In the genomic region with DNA sequence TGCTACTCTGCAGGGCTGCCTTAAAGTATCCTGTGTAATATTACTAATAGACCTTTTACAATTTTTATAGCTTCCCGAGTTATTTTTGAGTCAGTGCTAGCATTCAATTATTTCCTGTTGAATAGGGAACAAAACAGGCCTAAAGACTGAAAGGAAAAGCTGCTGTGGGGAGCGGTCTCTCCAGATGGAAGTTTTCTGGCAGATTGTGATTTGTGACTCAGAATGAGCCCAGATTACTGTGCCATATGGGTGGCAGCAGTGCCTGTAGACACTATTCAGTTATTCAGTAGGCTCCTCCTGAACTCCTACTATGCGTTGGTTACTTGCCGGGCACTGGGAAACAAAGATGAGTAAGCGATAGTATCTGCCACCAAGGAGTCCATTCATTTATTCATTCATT, we compare ENCODE assay signal across 22 cellular contexts.
A peak's percentile ranks its signal among the peaks of the same experiment; 100 is the strongest.
DNase-seq lines count a peak whose midpoint lies in the region; ATAC-seq, FAIRE-seq and TF ChIP-seq lines count a peak whose summit lies in the region.
"Had no signal": no experiment of that assay in that cellular context is flagged by ENCODE, and none has a peak within 500 bp of the region (broad histone marks: within the 10 kb centered on the region; RNA-seq: fewer than 3 reads in every experiment).

No MANE protein-coding gene starts in this region.

- H3K4me3 Mint-ChIP-seq in osteocyte (ENCODE audit: unreplicated experiment): no peak overlapping the region
- H3K4me3 Mint-ChIP-seq: activated B cell treated with CpG ODN at 0.5 μM for 24 hours; activated T-helper 17 cell treated with anti-CD3 and anti-CD28 coated beads, Interleukin-2, amount 50 U/mL, for 72 hours; central memory CD8-positive, alpha-beta T cell; T-helper 1 cell treated with Interleukin-12 subunit alpha and Interleukin-12 subunit beta and Interleukin-4 antibody, amounts not matched to agents 30 μg/mL and 1 μg/mL, for 36 hours had no signal

- H3K27me3 Mint-ChIP-seq in osteocyte (ENCODE audit: unreplicated experiment): no peaks in the 10 kb centered on the region
- H3K27me3 Mint-ChIP-seq: activated B cell treated with CpG ODN at 0.5 μM for 24 hours; activated T-helper 17 cell treated with anti-CD3 and anti-CD28 coated beads, Interleukin-2, amount 50 U/mL, for 72 hours; central memory CD8-positive, alpha-beta T cell had no signal

- peaks cover 10% of the 10 kb centered on the region for H3K9me3 Mint-ChIP-seq in osteocyte (ENCODE audit: unreplicated experiment)
- H3K9me3 Mint-ChIP-seq: activated T-helper 17 cell treated with anti-CD3 and anti-CD28 coated beads, Interleukin-2, amount 50 U/mL, for 72 hours; central memory CD8-positive, alpha-beta T cell; T-helper 1 cell treated with Interleukin-12 subunit alpha and Interleukin-12 subunit beta and Interleukin-4 antibody, amounts not matched to agents 30 μg/mL and 1 μg/mL, for 36 hours had no signal

- no TSS peak for BruUV-seq in endothelial cell of umbilical vein (replicated peaks; lab: Mats Ljungman, UMichigan)

- peak overlapping the region; percentile 70 for H3K4me2 ChIP-seq in endothelial cell of umbilical vein (ENCODE audit: insufficient read depth, low read length)

- TF ChIP-seq POLR2A in endothelial cell of umbilical vein (IDR thresholded peaks at IDR 0.05; ENCODE audit: low read depth, low read length): peak; percentile 25
- no peak for TF ChIP-seq POLR2A in GM12891 (IDR thresholded peaks at IDR 0.05; ENCODE audit: low read depth, low read length)

- H3K36me3 ChIP-seq in endothelial cell of umbilical vein (ENCODE audit: control insufficient read depth in 2 of 2, extremely low read depth in 1 of 2, insufficient read depth in 2 of 2, low read length in 2 of 2): no peaks in the 10 kb centered on the region
- H3K36me3 ChIP-seq: adrenal gland had no signal

- no peaks in the 10 kb centered on the region for H3K9me1 ChIP-seq in endothelial cell of umbilical vein (replicated peaks; ENCODE audit: control insufficient read depth, extremely low read depth, insufficient read depth, low read length)

- H3K27me3 ChIP-seq in endothelial cell of umbilical vein (ENCODE audit: control insufficient read depth in 2 of 2, insufficient read depth in 2 of 2, low read length in 2 of 2): no peaks in the 10 kb centered on the region
- H3K27me3 ChIP-seq: adrenal gland had no signal

- POLR2A ChIA-PET in endothelial cell of umbilical vein (lab: Charles Lee): no interaction called here

- peak; percentile 82 for FAIRE-seq in endothelial cell of umbilical vein (lab: Jason Lieb, UNC)
- FAIRE-seq in GM12891 (lab: Jason Lieb, UNC): no peak
- FAIRE-seq: endometrium, frontal cortex, GM12892 had no signal

- H3K4me1 ChIP-seq in endothelial cell of umbilical vein (ENCODE audit: control insufficient read depth, extremely low read depth, insufficient read depth, low read length): peaks cover 37% of the 10 kb centered on the region
- H3K4me1 ChIP-seq: adrenal gland, Caco-2 had no signal

- no peak overlapping the region for H3K9ac ChIP-seq in endothelial cell of umbilical vein (replicated peaks; ENCODE audit: extremely low read depth, insufficient read depth, low read length)

- H3K27ac Mint-ChIP-seq in osteocyte (ENCODE audit: unreplicated experiment): peak overlapping the region; percentile 65
- H3K27ac Mint-ChIP-seq: activated B cell treated with CpG ODN at 0.5 μM for 24 hours; activated T-helper 17 cell treated with anti-CD3 and anti-CD28 coated beads, Interleukin-2, amount 50 U/mL, for 72 hours; T-helper 1 cell treated with Interleukin-12 subunit alpha and Interleukin-12 subunit beta and Interleukin-4 antibody, amounts not matched to agents 30 μg/mL and 1 μg/mL, for 36 hours had no signal

- H2AFZ ChIP-seq in endothelial cell of umbilical vein (ENCODE audit: low read depth, low read length): no peak overlapping the region

- no peaks in the 10 kb centered on the region for H3K79me2 ChIP-seq in endothelial cell of umbilical vein (ENCODE audit: control insufficient read depth, insufficient read depth, low read length)

- intact Hi-C loops in endothelial cell of umbilical vein (cut with micrococcal nuclease): loop anchor here (1.0 to 2.0 kb wide), 4 partner anchors 13 to 211 kb away; no protein-coding TSS in a partner anchor

- H3K27ac ChIP-seq in endothelial cell of umbilical vein (ENCODE audit: insufficient read depth, low read depth, low read length) (no peak overlapping the region), coronary artery (no peak overlapping the region)
- H3K27ac ChIP-seq: adrenal gland had no signal

- dilution Hi-C loops in endothelial cell of umbilical vein (cut with MboI; ENCODE audit: extremely low pct_ligation_motif_present, low sequenced_read_pairs): no loop called here

- DNase-seq in G401 (ENCODE audit: low spot score) (peak; percentile 20), NCI-H82 treated with DMSO at 0.1 percent for 48 hours (lab: John Stamatoyannopoulos, UW; ENCODE audit: unreplicated experiment) (peak; percentile 87), endothelial cell of umbilical vein (ENCODE audit: low read depth, low spot score) (peak; percentile 92), osteocyte (ENCODE audit: extremely low spot score, unreplicated experiment) (no peak), coronary artery (ENCODE audit: low spot score) (no peak), GM12891 (ENCODE audit: insufficient read length, low spot score) (no peak)
- DNase-seq: activated B cell treated with CpG ODN at 0.5 μM for 24 hours; adrenal gland; Caco-2; GDM1; NCI-H1105; Right ventricle myocardium superior; stimulated activated CD4-positive, alpha-beta T cell treated with anti-CD3 and anti-CD28 coated beads, Interleukin-4, amount 100 ng/mL, for 1 hour had no signal

- no peaks in the 10 kb centered on the region for H4K20me1 ChIP-seq in endothelial cell of umbilical vein (replicated peaks; ENCODE audit: control insufficient read depth, extremely low read depth, insufficient read depth, low read length)

- no peak for ATAC-seq in GM18517 (IDR thresholded peaks at IDR 0.05; ENCODE audit: unreplicated experiment)
- ATAC-seq in HG02840 (IDR thresholded peaks at IDR 0.05; ENCODE audit: low FRiP score, unreplicated experiment): no peak
- ATAC-seq: activated T-helper 17 cell treated with anti-CD3 and anti-CD28 coated beads, Interleukin-2, amount 50 U/mL, for 72 hours; left lobe of liver had no signal

- in situ Hi-C loops in G401 (cut with HindIII; ENCODE audit: low sequenced_read_pairs): no loop called here

- H3K36me3 Mint-ChIP-seq in osteocyte (ENCODE audit: unreplicated experiment): no peaks in the 10 kb centered on the region

- no peaks in the 10 kb centered on the region for H3K9me3 ChIP-seq in endothelial cell of umbilical vein (replicated peaks; ENCODE audit: control insufficient read depth, insufficient read depth, low read length)
- H3K9me3 ChIP-seq: adrenal gland, Caco-2 had no signal

- no peak overlapping the region for H3K4me3 ChIP-seq in endothelial cell of umbilical vein (replicated peaks in 1 of 3; ENCODE audit: insufficient read depth in 1 of 3, low read depth in 1 of 3, low read length in 3 of 3)
- no peak overlapping the region for H3K4me3 ChIP-seq in coronary artery
- H3K4me3 ChIP-seq: adrenal gland had no signal

- peaks cover 64% of the 10 kb centered on the region for H3K4me1 Mint-ChIP-seq in osteocyte (ENCODE audit: unreplicated experiment)
- H3K4me1 Mint-ChIP-seq: activated T-helper 17 cell treated with anti-CD3 and anti-CD28 coated beads, Interleukin-2, amount 50 U/mL, for 72 hours had no signal

- CTCF ChIA-PET in endothelial cell of umbilical vein (lab: Charles Lee): interaction anchor here (0.6 to 2.1 kb wide), 13 partner anchors 11 to 343 kb away, joined by 3 to 8 read pairs (median 3); no protein-coding TSS in a partner anchor

- TF ChIP-seq CTCF in endothelial cell of umbilical vein (IDR thresholded peaks at IDR 0.05; ENCODE audit: extremely low read depth in 1 of 2, insufficient read depth in 1 of 2, low read depth in 1 of 2, low read length in 2 of 2): no peak
- TF ChIP-seq CTCF in osteocyte (IDR thresholded peaks at IDR 0.05): no peak
- TF ChIP-seq CTCF in coronary artery (IDR thresholded peaks at IDR 0.05): no peak

TF ChIP-seq in endothelial cell of umbilical vein, 7 proteins besides CTCF, POLR2A, EP300 and RAD21:
- TF ChIP-seq JUN (IDR thresholded peaks at IDR 0.05; ENCODE audit: borderline replicate concordance, insufficient read depth, insufficient read length, low read depth) (peak; percentile 62), FOS (IDR thresholded peaks at IDR 0.05; ENCODE audit: borderline replicate concordance, insufficient read depth, low read length) (peak; percentile 79), MYC (IDR thresholded peaks at IDR 0.05; ENCODE audit: low read depth, low read length) (no peak), POLR2AphosphoS5 (IDR thresholded peaks at IDR 0.05; ENCODE audit: insufficient read depth, low read depth, low read length) (peak; percentile 68), GATA2 (IDR thresholded peaks at IDR 0.05; ENCODE audit: insufficient read depth, insufficient read length, low read depth, low read length) (peak; percentile 46)

TF ChIP-seq in GM12891, 5 proteins besides CTCF, POLR2A, EP300 and RAD21:
- no peak for TF ChIP-seq POLR2AphosphoS5 (IDR thresholded peaks at IDR 0.05; ENCODE audit: low read depth, low read length)
- TF ChIP-seq TAF1 (IDR thresholded peaks at IDR 0.05; ENCODE audit: low read depth, low read length): no peak
- TF ChIP-seq SPI1 (IDR thresholded peaks at IDR 0.05; ENCODE audit: low read depth, low read length): no peak
- no peak for TF ChIP-seq POU2F2 (IDR thresholded peaks at IDR 0.05; ENCODE audit: low read depth, low read length)
- no peak for TF ChIP-seq PAX5 (IDR thresholded peaks at IDR 0.05; ENCODE audit: insufficient read depth, low read length, severe bottlenecking)

Comparison
In these comparisons a context has a peak if more than half of its experiments do, and no peak if none do; other contexts are left out.
1. DNase-seq: peak in G401 (single experiment), NCI-H82 treated with DMSO at 0.1 percent for 48 hours (single experiment) and endothelial cell of umbilical vein (single experiment); none in osteocyte (single experiment), coronary artery (single experiment) and GM12891 (single experiment).